8 cellular contexts compared by ENCODE assay signal in the genomic region with DNA sequence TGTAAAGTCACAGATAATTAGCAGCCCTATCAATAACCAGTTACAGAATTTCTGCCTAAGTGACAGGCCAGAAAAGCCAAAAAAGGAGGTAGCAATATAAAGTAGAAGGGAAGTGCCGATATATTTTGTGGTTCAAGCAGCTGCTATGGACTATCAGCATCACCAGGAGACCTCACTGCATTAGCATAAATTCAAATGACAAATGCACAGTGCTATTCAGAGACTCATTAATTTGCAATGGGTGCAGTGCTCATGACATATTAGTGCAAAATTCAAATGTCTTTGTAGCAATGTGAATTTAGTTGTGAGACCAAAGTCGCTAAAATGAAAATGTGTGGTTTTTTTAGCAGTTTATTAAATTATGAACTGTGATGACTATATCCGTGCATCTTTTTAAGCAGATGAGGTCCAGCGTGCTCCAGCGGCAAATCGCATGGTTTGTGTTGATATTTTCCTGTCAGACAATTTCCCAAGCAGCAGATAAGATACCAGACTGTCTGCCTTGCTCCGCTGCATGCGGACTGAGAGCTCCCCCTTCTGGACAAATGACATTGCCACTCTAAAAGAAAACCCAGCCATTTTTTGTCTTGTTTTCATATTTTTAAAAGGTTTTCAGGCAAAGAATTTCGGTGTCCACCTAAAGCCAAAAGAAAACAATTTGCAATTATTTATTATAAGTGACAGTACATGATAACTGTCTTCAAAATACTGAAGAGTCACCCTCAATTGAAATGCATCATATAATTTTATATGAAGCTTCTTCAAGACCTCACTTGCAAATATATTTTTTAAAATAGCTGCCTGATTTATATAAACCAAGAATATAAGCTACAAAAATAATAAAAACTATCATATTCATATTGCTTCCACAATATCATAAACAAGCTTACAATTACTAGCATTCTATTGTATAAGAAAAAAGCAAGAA.
DNase-seq lines count a peak whose midpoint lies in the region; ATAC-seq, FAIRE-seq and TF ChIP-seq lines count a peak whose summit lies in the region.

No MANE protein-coding gene starts in this region.

- in situ Hi-C loops in astrocyte of the spinal cord (cut with HindIII; ENCODE audit: low sequenced_read_pairs), result no loop called here

- ATAC-seq in GM18873 (IDR thresholded peaks at IDR 0.05; ENCODE audit: low FRiP score, unreplicated experiment), result no peak

- no peak overlapping the region for H3K27ac ChIP-seq in small intestine (ENCODE audit: low read depth in 1 of 2, low read length in 1 of 2)

- peaks cover 0 to 3% of the 10 kb centered on the region in 2 donors for H3K27me3 ChIP-seq in small intestine (ENCODE audit: control insufficient read depth in 2 of 2, insufficient read depth in 2 of 2, low read length in 2 of 2)

- no peak overlapping the region for H3K4me3 ChIP-seq in NB4 (ENCODE audit: low read depth, low read length)
- H3K4me3 ChIP-seq in astrocyte of the spinal cord (ENCODE audit: low read depth, low read length), result no peak overlapping the region
- H3K4me3 ChIP-seq in small intestine (ENCODE audit: low read depth in 1 of 2, low read length in 2 of 2), result no peak overlapping the region

- peak; percentile 62 for DNase-seq in Daoy (ENCODE audit: low read depth)
- DNase-seq in H4 (ENCODE audit: low spot score), result peak; percentile 58
- DNase-seq in NB4 (ENCODE audit: low read depth), result peak; percentile 68
- DNase-seq in SKM-1 treated with dmso at 0.1 percent for 144 hours (lab: John Stamatoyannopoulos, UW; ENCODE audit: unreplicated experiment), result peak; percentile 50
- DNase-seq in astrocyte of the spinal cord (ENCODE audit: low read depth, low spot score), result peak; percentile 79
- DNase-seq in iPS DF 4.7 (ENCODE audit: extremely low read depth, low spot score), result peak; percentile 28
- DNase-seq in small intestine, result peak; percentile 45

- no peaks in the 10 kb centered on the region for H3K36me3 ChIP-seq in small intestine (ENCODE audit: control insufficient read depth in 2 of 2, insufficient read depth in 2 of 2, low read length in 2 of 2)

- TF ChIP-seq POLR2A in NB4 (IDR thresholded peaks at IDR 0.05; ENCODE audit: extremely low read depth, insufficient read length), result no peak

- FAIRE-seq in small intestine (lab: Jason Lieb, UNC), result no peak

- no peaks in the 10 kb centered on the region for H3K9me3 ChIP-seq in small intestine (ENCODE audit: control insufficient read depth, low read depth)

- H3K4me1 ChIP-seq in small intestine (ENCODE audit: control insufficient read depth in 2 of 2, insufficient read depth in 1 of 2, low read depth in 1 of 2, low read length in 1 of 2), result no peaks in the 10 kb centered on the region

- WGBS in small intestine, 3 donors, result 18 to 20% (median 18%) methylated on average over 9 of the region's 9 CpGs

- TF ChIP-seq CTCF in NB4 (IDR thresholded peaks at IDR 0.05; ENCODE audit: low read depth, low read length), result peak; percentile 90
- peak; percentile 93 for TF ChIP-seq CTCF in astrocyte of the spinal cord (IDR thresholded peaks at IDR 0.05; ENCODE audit: low read depth, low read length)

Comparison
In these comparisons a context has a peak if more than half of its experiments do, and no peak if none do; other contexts are left out.
1. DNase-seq: peak in every context shown above with its lines; median percentile 79 in astrocyte of the spinal cord; 68 in NB4; 62 in Daoy; 58 in H4; 50 in SKM-1 treated with dmso at 0.1 percent for 144 hours; 45 in small intestine; 28 in iPS DF 4.7.